In the genomic region with DNA sequence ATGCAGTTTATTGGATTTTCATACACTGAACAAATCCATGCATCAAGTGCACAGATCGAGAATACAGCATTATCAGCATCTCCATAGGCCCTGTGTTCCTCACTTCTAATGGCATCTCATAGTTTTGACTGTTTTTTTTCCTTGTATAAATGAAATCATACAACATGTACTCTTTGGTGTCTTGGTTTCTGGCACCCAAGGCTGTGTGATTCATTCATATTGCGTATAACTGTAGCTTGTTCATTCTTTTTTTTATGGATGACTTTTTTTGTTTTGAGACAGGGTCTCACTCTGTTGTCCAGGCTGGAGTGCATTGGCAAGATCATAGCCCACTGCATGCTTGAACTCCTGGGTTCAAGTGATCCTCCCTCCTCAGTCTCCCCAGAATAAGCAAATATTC, we compare ENCODE assay signal across 27 cellular contexts. TPM values are rescaled to one million over a fixed set of nuclear protein-coding genes. Genes with fewer than 3 reads are reported as not detected.
A peak's percentile ranks its signal among the peaks of the same experiment; 100 is the strongest.
DNase-seq lines count a peak whose midpoint lies in the region; TF ChIP-seq lines count a peak whose summit lies in the region.
"Had no signal": no experiment of that assay in that cellular context is flagged by ENCODE, and none has a peak within 500 bp of the region (broad histone marks: within the 10 kb centered on the region; RNA-seq: fewer than 3 reads in every experiment).

No MANE protein-coding gene starts in this region.

- no peak overlapping the region for H3K27ac ChIP-seq in brain microvascular endothelial cell
- H3K27ac ChIP-seq in sigmoid colon, result peak overlapping the region in 2 of 4 donors; percentile 69 to 84
- H3K27ac ChIP-seq: KMS-11, Peyer's patch, right lobe of liver, SJCRH30 had no signal

- H3K27me3 Mint-ChIP-seq in activated T-helper 1 cell treated with anti-CD3 and anti-CD28 coated beads, Interleukin-12 subunit alpha, Interleukin-12 subunit beta, Interleukin-2, Interleukin-4 antibody, amounts not matched to agents 30 ng/mL and 10 ng/mL and 1 ng/mL, durations not matched to agents 14 hours and 24 hours and 36 hours (ENCODE audit: insufficient read depth), result peaks cover 8% of the 10 kb centered on the region

- no peaks in the 10 kb centered on the region for H3K9me3 Mint-ChIP-seq in activated T-helper 1 cell treated with anti-CD3 and anti-CD28 coated beads, Interleukin-12 subunit alpha, Interleukin-12 subunit beta, Interleukin-2, Interleukin-4 antibody, amounts not matched to agents 30 ng/mL and 10 ng/mL and 1 ng/mL, durations not matched to agents 14 hours and 24 hours and 36 hours
- H3K9me3 Mint-ChIP-seq: CD4-positive, alpha-beta memory T cell; nephron; stimulated activated naive CD8-positive, alpha-beta T cell treated with anti-CD3 and anti-CD28 coated beads, Interleukin-15, amount 100 ng/mL, for 72 hours had no signal

- intact Hi-C loops in sigmoid colon (cut with DNase I), result loop anchor here (10.0 kb wide), 1 partner anchor 222 kb away; a partner anchor contains a TSS
- intact Hi-C loops in activated T-helper 1 cell treated with anti-CD3 and anti-CD28 coated beads, Interleukin-12 subunit alpha, Interleukin-12 subunit beta, Interleukin-2, Interleukin-4 antibody, amounts not matched to agents 30 ng/mL and 10 ng/mL and 1 ng/mL, durations not matched to agents 14 hours and 24 hours and 36 hours (cut with micrococcal nuclease), result no loop called here

- no peaks in the 10 kb centered on the region for H3K9me3 ChIP-seq in sigmoid colon
- H3K9me3 ChIP-seq: mucosa of descending colon, Peyer's patch, right lobe of liver, SJCRH30, tibial artery had no signal

- no peak for TF ChIP-seq POLR2A in sigmoid colon (IDR thresholded peaks at IDR 0.05)

- no peak overlapping the region for H3K27ac Mint-ChIP-seq in activated T-helper 1 cell treated with anti-CD3 and anti-CD28 coated beads, Interleukin-12 subunit alpha, Interleukin-12 subunit beta, Interleukin-2, Interleukin-4 antibody, amounts not matched to agents 30 ng/mL and 10 ng/mL and 1 ng/mL, durations not matched to agents 14 hours and 24 hours and 36 hours
- H3K27ac Mint-ChIP-seq: activated CD8-positive, alpha-beta T cell treated with anti-CD3 and anti-CD28 coated beads, Interleukin-2, amount 10 ng/mL, durations not matched to agents 7 days and 5 days; CD4-positive, alpha-beta memory T cell; nephron; stimulated activated naive CD8-positive, alpha-beta T cell treated with anti-CD3 and anti-CD28 coated beads, Interleukin-15, amount 100 ng/mL, for 72 hours had no signal

- peak; percentile 46 for DNase-seq in M059J (ENCODE audit: low read depth)
- DNase-seq in brain microvascular endothelial cell, result peak; percentile 63
- DNase-seq in fibroblast of the aortic adventitia (ENCODE audit: low read depth), result peak; percentile 86
- DNase-seq in COR-L47 (lab: John Stamatoyannopoulos, UW), result no peak
- no peak for DNase-seq in sigmoid colon
- DNase-seq in effector CD8-positive, alpha-beta T cell (lab: John Stamatoyannopoulos, UW), result no peak
- no peak for DNase-seq in activated T-helper 1 cell treated with anti-CD3 and anti-CD28 coated beads, Interleukin-12 subunit alpha, Interleukin-12 subunit beta, Interleukin-2, Interleukin-4 antibody, amounts not matched to agents 30 ng/mL and 10 ng/mL and 1 ng/mL, durations not matched to agents 14 hours and 24 hours and 36 hours (ENCODE audit: low spot score)
- DNase-seq: activated CD4-positive, alpha-beta T cell treated with anti-CD3 and anti-CD28 coated beads for 1 hour; activated CD8-positive, alpha-beta T cell treated with anti-CD3 and anti-CD28 coated beads, Interleukin-2, amount 10 ng/mL, durations not matched to agents 7 days and 5 days; activated T-cell treated with anti-CD3 and anti-CD28 coated beads for 4 hours; amygdala; CD4-positive, alpha-beta memory T cell; central memory CD4-positive, alpha-beta T cell; dorsolateral prefrontal cortex; GF-D8; mucosa of descending colon; NCI-H1694; NCI-H2171; NCI-H526; Peyer's patch; right lobe of liver; SJCRH30; stimulated activated CD4-positive, alpha-beta T cell treated with anti-CD3 and anti-CD28 coated beads, Interleukin-15, amount 100 ng/mL, for 24 hours; stimulated activated naive CD8-positive, alpha-beta T cell treated with anti-CD3 and anti-CD28 coated beads, Interleukin-15, amount 100 ng/mL, for 72 hours had no signal

- no peaks in the 10 kb centered on the region for H3K36me3 Mint-ChIP-seq in activated T-helper 1 cell treated with anti-CD3 and anti-CD28 coated beads, Interleukin-12 subunit alpha, Interleukin-12 subunit beta, Interleukin-2, Interleukin-4 antibody, amounts not matched to agents 30 ng/mL and 10 ng/mL and 1 ng/mL, durations not matched to agents 14 hours and 24 hours and 36 hours (ENCODE audit: low read depth)
- H3K36me3 Mint-ChIP-seq: CD4-positive, alpha-beta memory T cell had no signal

- H3K4me3 ChIP-seq in brain microvascular endothelial cell (ENCODE audit: low read depth, low read length) (no peak overlapping the region), fibroblast of the aortic adventitia (ENCODE audit: low read depth, low read length) (no peak overlapping the region), sigmoid colon (no peak overlapping the region)
- H3K4me3 ChIP-seq: dorsolateral prefrontal cortex, mucosa of descending colon, Peyer's patch, right lobe of liver, SJCRH30, tibial artery had no signal

- H3K4me1 ChIP-seq in sigmoid colon, result peaks cover 0 to 98% (median 95%) of the 10 kb centered on the region in 4 donors
- H3K4me1 ChIP-seq: Peyer's patch, right lobe of liver, SJCRH30 had no signal

- 89 to 92% methylated on average over 2 of the region's 2 CpGs for WGBS in sigmoid colon, 2 donors

- H3K4me3 Mint-ChIP-seq in activated T-helper 1 cell treated with anti-CD3 and anti-CD28 coated beads, Interleukin-12 subunit alpha, Interleukin-12 subunit beta, Interleukin-2, Interleukin-4 antibody, amounts not matched to agents 30 ng/mL and 10 ng/mL and 1 ng/mL, durations not matched to agents 14 hours and 24 hours and 36 hours, result no peak overlapping the region
- H3K4me3 Mint-ChIP-seq: activated CD8-positive, alpha-beta T cell treated with anti-CD3 and anti-CD28 coated beads, Interleukin-2, amount 10 ng/mL, durations not matched to agents 7 days and 5 days; CD4-positive, alpha-beta memory T cell; nephron; stimulated activated naive CD8-positive, alpha-beta T cell treated with anti-CD3 and anti-CD28 coated beads, Interleukin-15, amount 100 ng/mL, for 72 hours had no signal

- TF ChIP-seq EP300 in sigmoid colon (IDR thresholded peaks at IDR 0.05), result no peak

- TF ChIP-seq CTCF in brain microvascular endothelial cell (IDR thresholded peaks at IDR 0.05; ENCODE audit: low read depth, low read length, missing control alignments) (no peak), fibroblast of the aortic adventitia (IDR thresholded peaks at IDR 0.05; ENCODE audit: insufficient read depth, low read length) (no peak), sigmoid colon (IDR thresholded peaks at IDR 0.05) (no peak)

- no peaks in the 10 kb centered on the region for H3K4me1 Mint-ChIP-seq in activated T-helper 1 cell treated with anti-CD3 and anti-CD28 coated beads, Interleukin-12 subunit alpha, Interleukin-12 subunit beta, Interleukin-2, Interleukin-4 antibody, amounts not matched to agents 30 ng/mL and 10 ng/mL and 1 ng/mL, durations not matched to agents 14 hours and 24 hours and 36 hours (ENCODE audit: low read depth)
- H3K4me1 Mint-ChIP-seq: stimulated activated naive CD8-positive, alpha-beta T cell treated with anti-CD3 and anti-CD28 coated beads, Interleukin-15, amount 100 ng/mL, for 72 hours had no signal

- in situ Hi-C loops in brain microvascular endothelial cell (cut with HindIII; ENCODE audit: low pct_ligation_motif_present, low sequenced_read_pairs), result no loop called here

- H3K36me3 ChIP-seq in brain microvascular endothelial cell (replicated peaks), result no peaks in the 10 kb centered on the region
- no peaks in the 10 kb centered on the region for H3K36me3 ChIP-seq in sigmoid colon
- H3K36me3 ChIP-seq: Peyer's patch, right lobe of liver, SJCRH30, tibial artery had no signal

- H3K27me3 ChIP-seq in brain microvascular endothelial cell (replicated peaks) (no peaks in the 10 kb centered on the region), sigmoid colon (no peaks in the 10 kb centered on the region)
- H3K27me3 ChIP-seq: dorsolateral prefrontal cortex, Peyer's patch, right lobe of liver, SJCRH30, tibial artery had no signal

RNA-seq across cellular contexts. Expression of a gene that starts 14.3 kb away (rescaled TPM):
- total RNA-seq in M059J (2014; rRNA removed; shearing (Covaris generic)), result 35.9 and 41.2 TPM in 2 replicates
- total RNA-seq in fibroblast of the aortic adventitia (ENCODE audit: low replicate concordance), result 85.8 and 128 TPM in 2 replicates
- total RNA-seq in sigmoid colon, result 100 to 1,000 TPM in 1 of 4 donors, 10 to 100 TPM in 3; 74.0 to 109 (median 89.4) TPM
- polyA plus RNA-seq in sigmoid colon, result 1 to 10 TPM in 2 of 3 donors, under 1 TPM in 1; 0.92 to 6.0 (median 3.1) TPM
- 0.12 and 0.13 TPM in 2 replicates for total RNA-seq in activated T-helper 1 cell treated with anti-CD3 and anti-CD28 coated beads, Interleukin-12 subunit alpha, Interleukin-12 subunit beta, Interleukin-2, Interleukin-4 antibody, amounts not matched to agents 30 ng/mL and 10 ng/mL and 1 ng/mL, durations not matched to agents 14 hours and 24 hours and 36 hours
- total RNA-seq: CD4-positive, alpha-beta memory T cell had no signal
- polyA plus RNA-seq: CD4-positive, alpha-beta memory T cell had no signal

Comparison
In these comparisons a context has a peak if more than half of its experiments do, and no peak if none do; other contexts are left out.
1. DNase-seq: peak in M059J (single experiment), brain microvascular endothelial cell (single experiment) and fibroblast of the aortic adventitia (single experiment); none in COR-L47 (single experiment), sigmoid colon (single experiment), effector CD8-positive, alpha-beta T cell (single experiment) and activated T-helper 1 cell treated with anti-CD3 and anti-CD28 coated beads, Interleukin-12 subunit alpha, Interleukin-12 subunit beta, Interleukin-2, Interleukin-4 antibody, amounts not matched to agents 30 ng/mL and 10 ng/mL and 1 ng/mL, durations not matched to agents 14 hours and 24 hours and 36 hours (single experiment).
2. RNA of a gene that starts 14.3 kb away (total RNA-seq): 85.8 to 128 TPM in fibroblast of the aortic adventitia, 74.0 to 109 TPM in sigmoid colon and 35.9 to 41.2 TPM in M059J; 0.12 to 0.13 TPM in activated T-helper 1 cell treated with anti-CD3 and anti-CD28 coated beads, Interleukin-12 subunit alpha, Interleukin-12 subunit beta, Interleukin-2, Interleukin-4 antibody, amounts not matched to agents 30 ng/mL and 10 ng/mL and 1 ng/mL, durations not matched to agents 14 hours and 24 hours and 36 hours; every median in the first group is over 10 times any median in the second.